ENCODE assay signal across 16 cellular contexts in genomic region chr3:150080058-150080730, GRCh38.
DNase-seq lines count a peak whose midpoint lies in the region; ATAC-seq and TF ChIP-seq lines count a peak whose summit lies in the region.
"Had no signal": no experiment of that assay in that cellular context is flagged by ENCODE, and none has a peak within 500 bp of the region (broad histone marks: within the 10 kb centered on the region; RNA-seq: fewer than 3 reads in every experiment).

No MANE protein-coding gene starts in this region.

- H3F3A ChIP-seq in GM23338 (replicated peaks; ENCODE audit: low read depth) = no peaks in the 10 kb centered on the region

- no peaks in the 10 kb centered on the region for H3K27me3 ChIP-seq in GM23338 (ENCODE audit: insufficient read depth)
- H3K27me3 ChIP-seq in gastrocnemius medialis = no peaks in the 10 kb centered on the region
- H3K27me3 ChIP-seq: BE2C, spleen had no signal

- TF ChIP-seq POLR2A in gastrocnemius medialis (IDR thresholded peaks at IDR 0.05) = no peak

- H3K4me1 Mint-ChIP-seq in GM23338 = peaks cover 8% of the 10 kb centered on the region
- H3K4me1 Mint-ChIP-seq in glutamatergic neuron (ENCODE audit: low read depth, unreplicated experiment) = peaks cover 19% of the 10 kb centered on the region
- H3K4me1 Mint-ChIP-seq: activated naive CD4-positive, alpha-beta T cell treated with anti-CD3 and anti-CD28 coated beads, Interleukin-2, amount 10 ng/mL, durations not matched to agents 7 days and 5 days had no signal

- H3K36me3 Mint-ChIP-seq in GM23338 (ENCODE audit: low read depth) (0 out of 3 replicates have a peak, but pooled peaks cover 3% of the 10 kb centered on the region), glutamatergic neuron (ENCODE audit: unreplicated experiment) (peaks cover 5% of the 10 kb centered on the region)
- H3K36me3 Mint-ChIP-seq: activated naive CD4-positive, alpha-beta T cell treated with anti-CD3 and anti-CD28 coated beads, Interleukin-2, amount 10 ng/mL, durations not matched to agents 7 days and 5 days had no signal

- H2AFZ ChIP-seq in GM23338 = peak overlapping the region; percentile 96

- TF ChIP-seq CTCF in GM23338 (conservative IDR thresholded peaks at IDR 0.05; ENCODE audit: low read depth in 2 of 2) (no peak), glutamatergic neuron (IDR thresholded peaks at IDR 0.05; ENCODE audit: partially characterized antibody, unreplicated experiment) (no peak), gastrocnemius medialis (IDR thresholded peaks at IDR 0.05 in 4 of 5, conservative IDR thresholded peaks at IDR 0.05 in 1 of 5) (no peak)

- H3K9me2 ChIP-seq in GM23338 (ENCODE audit: insufficient read depth) = no peaks in the 10 kb centered on the region; the same call in 1 of the 2 replicates

- peaks cover 6% of the 10 kb centered on the region; the same call in 1 of the 2 replicates for H3K36me3 ChIP-seq in GM23338 (ENCODE audit: insufficient read depth)
- H3K36me3 ChIP-seq in gastrocnemius medialis = no peaks in the 10 kb centered on the region
- H3K36me3 ChIP-seq: BE2C, spleen had no signal

- H3K79me2 ChIP-seq in GM23338 (replicated peaks; ENCODE audit: insufficient read depth) = no peaks in the 10 kb centered on the region

- DNase-seq in GM23338 (ENCODE audit: low spot score) (no peak), glutamatergic neuron (no peak), gastrocnemius medialis (no peak), NCI-H1048 (lab: John Stamatoyannopoulos, UW) (no peak), NCI-H82 (lab: John Stamatoyannopoulos, UW) (no peak)
- no peak for DNase-seq in activated CD4-positive, CD25-positive, alpha-beta regulatory T cell (lab: John Stamatoyannopoulos, UW)
- no peak for DNase-seq in stimulated activated CD4-positive, alpha-beta T cell treated with anti-CD3 and anti-CD28 coated beads, Interleukin-2, amount 100 ng/mL, for 24 hours
- DNase-seq: activated naive CD4-positive, alpha-beta T cell treated with anti-CD3 and anti-CD28 coated beads, Interleukin-2, amount 10 ng/mL, durations not matched to agents 7 days and 5 days; BE2C; central memory CD4-positive, alpha-beta T cell; hippocampal formation; MV-4-11; NCI-H2227 treated with DMSO at 0.1 percent for 48 hours; spleen had no signal

- intact Hi-C loops in gastrocnemius medialis (cut with DNase I; ENCODE audit: low total_unique reads) = no loop called here

- H3K4me1 ChIP-seq in GM23338 (ENCODE audit: insufficient read depth) (0 out of 2 replicates have a peak, but pooled peaks cover 3% of the 10 kb centered on the region), gastrocnemius medialis (peaks cover 23 to 24% of the 10 kb centered on the region in 2 donors)
- H3K4me1 ChIP-seq: spleen had no signal

- peaks cover 4% of the 10 kb centered on the region for H3K27me3 Mint-ChIP-seq in GM23338 (ENCODE audit: insufficient read depth, low read depth, poor library complexity)
- H3K27me3 Mint-ChIP-seq in glutamatergic neuron (ENCODE audit: unreplicated experiment) = peaks cover 2% of the 10 kb centered on the region

- H3K4me3 ChIP-seq in GM23338 (no peak overlapping the region), gastrocnemius medialis (no peak overlapping the region)
- H3K4me3 ChIP-seq: spleen had no signal

- in situ Hi-C loops in gastrocnemius medialis (cut with MboI; ENCODE audit: low sequenced_read_pairs in 4 of 4) = no loop called here

- ATAC-seq in GM23338 (peak; percentile 46), SK-N-SH treated with all-trans-retinoic acid at 6 μM for 48 hours (peak; percentile 5), gastrocnemius medialis (no peak)
- ATAC-seq: left lobe of liver had no signal

- H3K9me3 Mint-ChIP-seq in GM23338 = peaks cover 12% of the 10 kb centered on the region; the same call in 2 of the 3 replicates
- peaks cover 9% of the 10 kb centered on the region for H3K9me3 Mint-ChIP-seq in glutamatergic neuron (ENCODE audit: unreplicated experiment)
- H3K9me3 Mint-ChIP-seq: activated naive CD4-positive, alpha-beta T cell treated with anti-CD3 and anti-CD28 coated beads, Interleukin-2, amount 10 ng/mL, durations not matched to agents 7 days and 5 days had no signal

- H3K27ac Mint-ChIP-seq in GM23338 (peak overlapping the region; percentile 76; the same call in 1 of the 2 replicates), glutamatergic neuron (ENCODE audit: unreplicated experiment) (no peak overlapping the region)
- H3K27ac Mint-ChIP-seq: activated naive CD4-positive, alpha-beta T cell treated with anti-CD3 and anti-CD28 coated beads, Interleukin-2, amount 10 ng/mL, durations not matched to agents 7 days and 5 days had no signal

- H3K9me3 ChIP-seq in gastrocnemius medialis = peaks cover 0 to 5% (median 0%) of the 10 kb centered on the region in 3 donors
- H3K9me3 ChIP-seq: BE2C had no signal

- H3K27ac ChIP-seq in GM23338 (ENCODE audit: low read depth) = no peak overlapping the region
- peak overlapping the region in 3 of 4 donors; percentile 17 to 42 (median 25) for H3K27ac ChIP-seq in gastrocnemius medialis
- H3K27ac ChIP-seq: spleen had no signal

- H3K4me2 ChIP-seq in GM23338 = no peak overlapping the region

- H4K20me1 ChIP-seq in GM23338 (replicated peaks; ENCODE audit: insufficient read depth) = no peaks in the 10 kb centered on the region

- H3K4me3 Mint-ChIP-seq in GM23338 = no peak overlapping the region
- peak overlapping the region; percentile 5 for H3K4me3 Mint-ChIP-seq in glutamatergic neuron (ENCODE audit: unreplicated experiment)
- H3K4me3 Mint-ChIP-seq: activated naive CD4-positive, alpha-beta T cell treated with anti-CD3 and anti-CD28 coated beads, Interleukin-2, amount 10 ng/mL, durations not matched to agents 7 days and 5 days had no signal

TF ChIP-seq in GM23338, 12 proteins besides CTCF, POLR2A, EP300 and RAD21:
- no peak for TF ChIP-seq ZNF331 (CRISPR knock-in tag; IDR thresholded peaks at IDR 0.05; ENCODE audit: low read depth)
- TF ChIP-seq ETS1 (IDR thresholded peaks at IDR 0.05) = no peak

TF ChIP-seq in SK-N-SH treated with all-trans-retinoic acid at 6 μM for 48 hours, 23 proteins besides CTCF, POLR2A, EP300 and RAD21:
- TF ChIP-seq TSHZ2 (CRISPR knock-in tag; IDR thresholded peaks at IDR 0.05) (no peak), ESRRG (CRISPR knock-in tag; IDR thresholded peaks at IDR 0.05) (no peak), CSDC2 (CRISPR knock-in tag; IDR thresholded peaks at IDR 0.05) (no peak), ZNF565 (CRISPR knock-in tag; conservative IDR thresholded peaks at IDR 0.05; ENCODE audit: low read depth) (no peak), ZNF70 (CRISPR knock-in tag; IDR thresholded peaks at IDR 0.05) (peak; percentile 96)

Comparison
In these comparisons a context has a peak if more than half of its experiments do, and no peak if none do; other contexts are left out.
1. ATAC-seq: peak in GM23338 (single experiment) and SK-N-SH treated with all-trans-retinoic acid at 6 μM for 48 hours (single experiment); none in gastrocnemius medialis (0 of 2).